Comparison of ENCODE assay signal across 24 cellular contexts in the genomic region with DNA sequence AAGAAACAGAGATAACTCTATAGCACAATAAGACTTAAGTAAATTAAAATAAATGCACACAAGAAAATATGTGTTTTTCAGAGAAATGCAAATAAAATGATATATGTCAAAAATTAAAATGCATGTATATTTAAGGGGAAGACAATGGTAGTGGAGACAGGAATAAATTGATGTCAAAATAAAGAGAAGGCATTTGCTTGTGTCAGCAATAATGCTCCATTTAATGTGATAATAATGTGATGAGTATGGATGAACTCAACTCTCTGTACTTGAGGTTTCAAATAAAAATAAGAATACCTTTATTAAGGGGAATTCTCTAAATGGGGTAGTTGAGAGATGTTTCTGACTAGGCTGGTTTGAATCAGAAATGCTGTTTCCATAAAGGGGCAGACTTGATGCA. TPM values are rescaled to one million over a fixed set of nuclear protein-coding genes. Genes with fewer than 3 reads are reported as not detected.
DNase-seq lines count a peak whose midpoint lies in the region; ATAC-seq, FAIRE-seq and TF ChIP-seq lines count a peak whose summit lies in the region.
"Had no signal": no experiment of that assay in that cellular context is flagged by ENCODE, and none has a peak within 500 bp of the region (broad histone marks: within the 10 kb centered on the region; RNA-seq: fewer than 3 reads in every experiment).

No MANE protein-coding gene starts in this region.

- in situ Hi-C loops in HepG2 (cut with HindIII; ENCODE audit: extremely low pct_ligation_motif_present, low pct_unique_long_range_greater_than_20kb) = no loop called here
- in situ Hi-C loops in IMR-90 (cut with MboI; ENCODE audit: low sequenced_read_pairs) = no loop called here

- H4K20me1 ChIP-seq in HepG2 (ENCODE audit: insufficient read depth, low read length) = no peaks in the 10 kb centered on the region
- no peaks in the 10 kb centered on the region for H4K20me1 ChIP-seq in IMR-90 (ENCODE audit: insufficient read depth, low read length)
- H4K20me1 ChIP-seq: BLaER1 had no signal

- CTCF ChIA-PET in HepG2 (lab: Yijun Ruan, JAX; ENCODE audit: low intra/inter-chr PET ratio, low total read pairs) = no interaction called here
- CTCF ChIA-PET in IMR-90 (lab: Yijun Ruan, JAX) = no interaction called here

- no peaks in the 10 kb centered on the region for H3K79me1 ChIP-seq in IMR-90 (ENCODE audit: low read depth in 1 of 2, low read length in 2 of 2)
- H3K79me1 ChIP-seq in mesenchymal stem cell (replicated peaks; ENCODE audit: low read length, poor library complexity, severe bottlenecking) = no peaks in the 10 kb centered on the region

- H3K9ac ChIP-seq in HepG2 (ENCODE audit: insufficient read depth, low read depth, low read length) (no peak overlapping the region), IMR-90 (ENCODE audit: low read depth, low read length) (no peak overlapping the region), mesenchymal stem cell (ENCODE audit: low read length) (no peak overlapping the region)
- H3K9ac ChIP-seq: BLaER1 had no signal

- TF ChIP-seq RAD21 in HepG2 (CRISPR knock-in tag; IDR thresholded peaks at IDR 0.05) (no peak), IMR-90 (IDR thresholded peaks at IDR 0.05; ENCODE audit: low read length) (no peak)

- no peak overlapping the region for H4K91ac ChIP-seq in IMR-90 (ENCODE audit: insufficient read depth, low read depth, low read length)
- no peak overlapping the region for H4K91ac ChIP-seq in mesenchymal stem cell (ENCODE audit: low read length)

- ATAC-seq in HepG2 (no peak), right lobe of liver (no peak), IMR-90 (ENCODE audit: low read depth) (no peak)
- ATAC-seq: CD8-positive, alpha-beta T cell; GM12878 had no signal

- TF ChIP-seq CTCF in HepG2 (CRISPR knock-in tag; IDR thresholded peaks at IDR 0.05) = no peak
- TF ChIP-seq CTCF in right lobe of liver (IDR thresholded peaks at IDR 0.05) = no peak
- TF ChIP-seq CTCF in IMR-90 (conservative IDR thresholded peaks at IDR 0.05; ENCODE audit: low read depth, low read length) = no peak

- no peak for FAIRE-seq in HepG2 (lab: Jason Lieb, UNC)
- FAIRE-seq: GM12878, GM12892, GM18507 had no signal

- no peak overlapping the region for H2BK15ac ChIP-seq in IMR-90 (ENCODE audit: low read depth, low read length)
- no peak overlapping the region for H2BK15ac ChIP-seq in mesenchymal stem cell (ENCODE audit: low read depth, poor library complexity, severe bottlenecking)

- H3K23ac ChIP-seq in IMR-90 (ENCODE audit: low read depth, low read length) (no peak overlapping the region), mesenchymal stem cell (ENCODE audit: low read length in 2 of 2) (no peak overlapping the region)

- no peak overlapping the region for H2AK5ac ChIP-seq in IMR-90 (ENCODE audit: low read depth, low read length)
- H2AK5ac ChIP-seq in mesenchymal stem cell (ENCODE audit: low read length, severe bottlenecking) = no peak overlapping the region

- intact Hi-C loops in HepG2 (cut with micrococcal nuclease; ENCODE audit: unreplicated experiment) = no loop called here
- intact Hi-C loops in right lobe of liver (cut with DNase I) = no loop called here
- intact Hi-C loops in IMR-90 (cut with micrococcal nuclease) = no loop called here

- H2AFZ ChIP-seq in HepG2 (ENCODE audit: low read length) (no peak overlapping the region), IMR-90 (replicated peaks; ENCODE audit: low read length, poor library complexity) (no peak overlapping the region), mesenchymal stem cell (ENCODE audit: low read depth, low read length) (no peak overlapping the region)

- TF ChIP-seq EP300 in HepG2 (IDR thresholded peaks at IDR 0.05; ENCODE audit: low read depth in 2 of 2, low read length in 2 of 2) = no peak
- no peak for TF ChIP-seq EP300 in HepG2 (CRISPR knock-in tag; IDR thresholded peaks at IDR 0.05; ENCODE audit: borderline replicate concordance)

- no peaks in the 10 kb centered on the region for H3K9me3 ChIP-seq in HepG2 (ENCODE audit: low read length)
- no peaks in the 10 kb centered on the region for H3K9me3 ChIP-seq in right lobe of liver
- no peaks in the 10 kb centered on the region for H3K9me3 ChIP-seq in IMR-90 (ENCODE audit: control insufficient read depth, insufficient read depth, low read length)
- no peaks in the 10 kb centered on the region for H3K9me3 ChIP-seq in mesenchymal stem cell (ENCODE audit: control insufficient read depth, low read length)
- H3K9me3 ChIP-seq: BE2C, BLaER1, Caco-2 had no signal

- H3K18ac ChIP-seq in IMR-90 (ENCODE audit: low read depth, low read length) = no peak overlapping the region
- H3K18ac ChIP-seq in mesenchymal stem cell (ENCODE audit: low read depth in 1 of 2, low read length in 2 of 2) = no peak overlapping the region

- TF ChIP-seq POLR2A in HepG2 (IDR thresholded peaks at IDR 0.05; ENCODE audit: insufficient read depth in 1 of 2, low read depth in 2 of 2, low read length in 2 of 2) (no peak), right lobe of liver (IDR thresholded peaks at IDR 0.05) (no peak), IMR-90 (IDR thresholded peaks at IDR 0.05; ENCODE audit: low read depth, low read length) (no peak)

- H3K9me1 ChIP-seq in IMR-90 (ENCODE audit: insufficient read depth, low read length) = no peaks in the 10 kb centered on the region; the same call in 1 of the 2 replicates

- H4K8ac ChIP-seq in IMR-90 (ENCODE audit: low read depth in 2 of 2, low read length in 2 of 2) = no peak overlapping the region
- no peak overlapping the region for H4K8ac ChIP-seq in mesenchymal stem cell (ENCODE audit: low read length)

- H2BK20ac ChIP-seq in IMR-90 (ENCODE audit: low read depth, low read length) = no peak overlapping the region

- H2AK9ac ChIP-seq in IMR-90 (replicated peaks; ENCODE audit: low read depth, low read length, poor library complexity) = no peak overlapping the region

- H4K5ac ChIP-seq in IMR-90 (ENCODE audit: low read depth, low read length) = no peak overlapping the region

- H3K27me3 ChIP-seq in HepG2 (ENCODE audit: control insufficient read depth in 1 of 2, insufficient read depth in 2 of 2, low read length in 2 of 2) (no peaks in the 10 kb centered on the region), right lobe of liver (no peaks in the 10 kb centered on the region), IMR-90 (ENCODE audit: control insufficient read depth, insufficient read depth, low read length) (no peaks in the 10 kb centered on the region), mesenchymal stem cell (ENCODE audit: control insufficient read depth in 1 of 2, insufficient read depth in 1 of 2, low read length in 2 of 2) (no peaks in the 10 kb centered on the region)
- H3K27me3 ChIP-seq: BE2C, BLaER1 had no signal

- no peak overlapping the region for H3K56ac ChIP-seq in IMR-90 (ENCODE audit: extremely low read depth, insufficient read depth, low read length)

- H3K4ac ChIP-seq in IMR-90 (ENCODE audit: low read depth, low read length) (no peak overlapping the region), mesenchymal stem cell (ENCODE audit: low read depth in 1 of 2, low read length in 2 of 2) (no peak overlapping the region)

- H2BK5ac ChIP-seq in IMR-90 (ENCODE audit: low read depth, low read length, poor library complexity, severe bottlenecking) (no peak overlapping the region), mesenchymal stem cell (ENCODE audit: low read depth, low read length, poor library complexity, severe bottlenecking) (no peak overlapping the region)

- H3K4me1 ChIP-seq in HepG2 (ENCODE audit: insufficient read depth, low read length) = no peaks in the 10 kb centered on the region
- no peaks in the 10 kb centered on the region for H3K4me1 ChIP-seq in right lobe of liver
- no peaks in the 10 kb centered on the region for H3K4me1 ChIP-seq in IMR-90 (ENCODE audit: control insufficient read depth, insufficient read depth, low read length)
- H3K4me1 ChIP-seq in mesenchymal stem cell (ENCODE audit: control insufficient read depth, insufficient read depth, low read depth, low read length) = no peaks in the 10 kb centered on the region
- H3K4me1 ChIP-seq: BE2C, BLaER1, Caco-2 had no signal

- H2BK12ac ChIP-seq in mesenchymal stem cell (ENCODE audit: low read length in 2 of 2) = no peak overlapping the region

- dilution Hi-C loops in IMR-90 (cut with HindIII; ENCODE audit: low sequenced_read_pairs, unreplicated experiment) = no loop called here

- H3K79me2 ChIP-seq in HepG2 (ENCODE audit: insufficient read depth, low read length) = no peaks in the 10 kb centered on the region

- BruUV-seq in HepG2 (replicated peaks; lab: Mats Ljungman, UMichigan) (no TSS peak), IMR-90 (replicated peaks; lab: Mats Ljungman, UMichigan) (no TSS peak)

- POLR2A ChIA-PET in HepG2 (lab: Yijun Ruan, JAX) (no interaction called here), IMR-90 (lab: Charles Lee; ENCODE audit: unreplicated experiment) (no interaction called here)

- H3K4me3 ChIP-seq in HepG2 (replicated peaks in 1 of 3; ENCODE audit: insufficient read depth in 1 of 3, low read depth in 2 of 3, low read length in 3 of 3) (no peak overlapping the region), right lobe of liver (no peak overlapping the region), IMR-90 (ENCODE audit: insufficient read depth, low read depth, low read length) (no peak overlapping the region), mesenchymal stem cell (ENCODE audit: insufficient read depth in 1 of 2, low read depth in 1 of 2, low read length in 2 of 2) (no peak overlapping the region)
- H3K4me3 ChIP-seq: BLaER1, GM12878 had no signal

- no peak for DNase-seq in HepG2 (ENCODE audit: low spot score)
- no peak for DNase-seq in right lobe of liver
- DNase-seq in IMR-90 = no peak
- no peak for DNase-seq in mesenchymal stem cell
- DNase-seq in stimulated activated CD4-positive, alpha-beta T cell treated with anti-CD3 and anti-CD28 coated beads, Interleukin-2, amount 100 ng/mL, for 24 hours = no peak
- DNase-seq: ACHN; BE2C; C1 segment of cervical spinal cord; Caco-2; Calu3; CD4-positive, alpha-beta T cell; CD8-positive, alpha-beta T cell; DMS 273 treated with DMSO at 0.1 percent for 48 hours; DMS153; DMS53; DMS79; DND-41; EL; GDM1 had no signal

- H3K27ac ChIP-seq in HepG2 (ENCODE audit: extremely low read length, insufficient read depth, low read length) (no peak overlapping the region), right lobe of liver (no peak overlapping the region), IMR-90 (ENCODE audit: insufficient read depth, low read length) (no peak overlapping the region), mesenchymal stem cell (ENCODE audit: low read length, poor library complexity, severe bottlenecking) (no peak overlapping the region)
- H3K27ac ChIP-seq: 22Rv1, BLaER1 had no signal

- no peak overlapping the region for H3K14ac ChIP-seq in IMR-90 (replicated peaks; ENCODE audit: low read depth, low read length)
- H3K14ac ChIP-seq in mesenchymal stem cell (ENCODE audit: low read length in 2 of 2) = no peak overlapping the region

- no peak overlapping the region for H3K4me2 ChIP-seq in HepG2 (ENCODE audit: low read depth, low read length)
- no peak overlapping the region for H3K4me2 ChIP-seq in IMR-90 (ENCODE audit: low read depth, low read length)
- no peak overlapping the region for H3K4me2 ChIP-seq in mesenchymal stem cell (ENCODE audit: low read length, poor library complexity, severe bottlenecking)
- H3K4me2 ChIP-seq: BLaER1 had no signal

- no peak overlapping the region for H2BK120ac ChIP-seq in IMR-90 (ENCODE audit: low read depth, low read length)
- no peak overlapping the region for H2BK120ac ChIP-seq in mesenchymal stem cell (ENCODE audit: low read depth, low read length)

- H3K36me3 ChIP-seq in HepG2 (replicated peaks in 1 of 2; ENCODE audit: control insufficient read depth in 1 of 2, insufficient read depth in 2 of 2, low read length in 2 of 2) (no peaks in the 10 kb centered on the region), right lobe of liver (no peaks in the 10 kb centered on the region), IMR-90 (ENCODE audit: control insufficient read depth, insufficient read depth, low read length) (no peaks in the 10 kb centered on the region), mesenchymal stem cell (ENCODE audit: control insufficient read depth in 1 of 2, insufficient read depth in 2 of 2, low read depth in 1 of 2, low read length in 2 of 2) (no peaks in the 10 kb centered on the region)
- H3K36me3 ChIP-seq: BE2C, BLaER1 had no signal

RNA-seq across cellular contexts. Expression of a gene that starts 45.7 kb away (rescaled TPM):
- total RNA-seq in HepG2 (2016; rRNA removed; fragmentation: Illumina TruSeq; extraction: Trizol) = 13.6 and 17.0 TPM in 2 replicates
- 3.3 and 5.4 TPM in 2 replicates for total RNA-seq in HepG2 (2016; cell fraction: cytosol; rRNA removed; fragmentation: Illumina TruSeq; extraction: Trizol; ENCODE audit: low read depth)
- total RNA-seq in HepG2 (2016; cell fraction: insoluble cytoplasmic fraction; rRNA removed; fragmentation: Illumina TruSeq; extraction: Trizol) = 13.3 and 15.8 TPM in 2 replicates
- 3.3 and 3.4 TPM in 2 replicates for total RNA-seq in HepG2 (2016; cell fraction: membrane; rRNA removed; fragmentation: Illumina TruSeq; extraction: Trizol)
- total RNA-seq in HepG2 (2016; cell fraction: nucleus; rRNA removed; fragmentation: Illumina TruSeq; extraction: Trizol) = 24.3 and 24.4 TPM in 2 replicates
- 7.1 and 10.8 TPM in 2 replicates for polyA plus RNA-seq in HepG2 (2011; rRNA removed)
- polyA plus RNA-seq in HepG2 (2011; cell fraction: cytosol; rRNA removed) = 5.0 and 7.0 TPM in 2 replicates
- polyA plus RNA-seq in HepG2 (2011; cell fraction: nucleus; rRNA removed) = 3.3 and 3.6 TPM in 2 replicates
- 4.7 and 6.3 TPM in 2 replicates for polyA plus RNA-seq in HepG2 (2012)
- 1.2 and 1.4 TPM in 2 replicates for polyA plus RNA-seq in HepG2 (2016; cell fraction: cytosol; fragmentation: Illumina TruSeq; extraction: Trizol; ENCODE audit: low read depth)
- 19.7 and 20.6 TPM in 2 replicates for polyA plus RNA-seq in HepG2 (2016; cell fraction: insoluble cytoplasmic fraction; fragmentation: Illumina TruSeq; extraction: Trizol; ENCODE audit: low read depth)
- polyA plus RNA-seq in HepG2 (2016; cell fraction: membrane; fragmentation: Illumina TruSeq; extraction: Trizol; ENCODE audit: low read depth) = 3.2 and 4.0 TPM in 2 replicates
- 8.6 and 11.4 TPM in 2 replicates for polyA plus RNA-seq in HepG2 (2016; cell fraction: nucleus; fragmentation: Illumina TruSeq; extraction: Trizol; ENCODE audit: insufficient read depth, low read depth)
- polyA minus RNA-seq in HepG2 (2011; rRNA and poly(A)+ RNA removed; ENCODE audit: low replicate concordance) = 4.7 and 5.4 TPM in 2 replicates
- 4.5 and 5.4 TPM in 2 replicates for polyA minus RNA-seq in HepG2 (2011; cell fraction: cytosol; rRNA and poly(A)+ RNA removed)
- polyA minus RNA-seq in HepG2 (2011; cell fraction: nucleus; rRNA and poly(A)+ RNA removed) = 21.6 and 28.8 TPM in 2 replicates
- total RNA-seq in right lobe of liver = 10 to 100 TPM; 22.1 to 57.2 (median 43.9) TPM
- 11.8 and 16.4 TPM in 2 replicates for total RNA-seq in IMR-90 (2012; rRNA removed)
- polyA plus RNA-seq in IMR-90 (2012; rRNA removed) = 8.9 and 11.2 TPM in 2 replicates
- 7.9 and 17.1 TPM in 2 replicates for polyA plus RNA-seq in IMR-90 (2012; cell fraction: cytosol; rRNA removed)
- polyA plus RNA-seq in IMR-90 (2012; cell fraction: nucleus; rRNA removed; ENCODE audit: low replicate concordance) = 3.0 and 7.8 TPM in 2 replicates
- polyA plus RNA-seq in mesenchymal stem cell (2013, experiment 1 of 2) = 13.8 TPM
- 13.5 TPM for polyA plus RNA-seq in mesenchymal stem cell (2013, experiment 2 of 2)

RNA-seq across cellular contexts. Expression of a gene that starts 56.3 kb away (rescaled TPM):
- 33.2 and 53.3 TPM in 2 replicates for total RNA-seq in HepG2 (2016; rRNA removed; fragmentation: Illumina TruSeq; extraction: Trizol)
- 5.4 and 6.3 TPM in 2 replicates for total RNA-seq in HepG2 (2016; cell fraction: cytosol; rRNA removed; fragmentation: Illumina TruSeq; extraction: Trizol; ENCODE audit: low read depth)
- 34.0 and 52.1 TPM in 2 replicates for total RNA-seq in HepG2 (2016; cell fraction: insoluble cytoplasmic fraction; rRNA removed; fragmentation: Illumina TruSeq; extraction: Trizol)
- 14.6 and 21.0 TPM in 2 replicates for total RNA-seq in HepG2 (2016; cell fraction: membrane; rRNA removed; fragmentation: Illumina TruSeq; extraction: Trizol)
- 29.5 and 44.7 TPM in 2 replicates for total RNA-seq in HepG2 (2016; cell fraction: nucleus; rRNA removed; fragmentation: Illumina TruSeq; extraction: Trizol)
- 3.8 and 8.6 TPM in 2 replicates for polyA plus RNA-seq in HepG2 (2011; rRNA removed)
- polyA plus RNA-seq in HepG2 (2011; cell fraction: cytosol; rRNA removed) = 2.5 and 2.7 TPM in 2 replicates
- polyA plus RNA-seq in HepG2 (2011; cell fraction: nucleus; rRNA removed) = 4.2 and 4.4 TPM in 2 replicates
- polyA plus RNA-seq in HepG2 (2012) = 4.4 and 11.1 TPM in 2 replicates
- 1.2 and 2.0 TPM in 2 replicates for polyA plus RNA-seq in HepG2 (2016; cell fraction: cytosol; fragmentation: Illumina TruSeq; extraction: Trizol; ENCODE audit: low read depth)
- 32.1 and 35.4 TPM in 2 replicates for polyA plus RNA-seq in HepG2 (2016; cell fraction: insoluble cytoplasmic fraction; fragmentation: Illumina TruSeq; extraction: Trizol; ENCODE audit: low read depth)
- 3.3 and 4.4 TPM in 2 replicates for polyA plus RNA-seq in HepG2 (2016; cell fraction: membrane; fragmentation: Illumina TruSeq; extraction: Trizol; ENCODE audit: low read depth)
- polyA plus RNA-seq in HepG2 (2016; cell fraction: nucleus; fragmentation: Illumina TruSeq; extraction: Trizol; ENCODE audit: insufficient read depth, low read depth) = 26.0 and 26.3 TPM in 2 replicates
- polyA minus RNA-seq in HepG2 (2011; rRNA and poly(A)+ RNA removed; ENCODE audit: low replicate concordance) = 2.6 and 15.4 TPM in 2 replicates
- 5.5 and 9.8 TPM in 2 replicates for polyA minus RNA-seq in HepG2 (2011; cell fraction: cytosol; rRNA and poly(A)+ RNA removed)
- polyA minus RNA-seq in HepG2 (2011; cell fraction: nucleus; rRNA and poly(A)+ RNA removed) = 22.0 and 25.2 TPM in 2 replicates
- total RNA-seq in right lobe of liver = 1 to 10 TPM in 2 of 6 experiments, under 1 TPM in 4; 0.22 to 2.5 (median 0.54) TPM
- 21.5 and 35.3 TPM in 2 replicates for total RNA-seq in IMR-90 (2012; rRNA removed)
- 7.2 and 7.5 TPM in 2 replicates for polyA plus RNA-seq in IMR-90 (2012; rRNA removed)
- polyA plus RNA-seq in IMR-90 (2012; cell fraction: cytosol; rRNA removed) = 0.66 and 1.2 TPM in 2 replicates
- 0.40 and 4.6 TPM in 2 replicates for polyA plus RNA-seq in IMR-90 (2012; cell fraction: nucleus; rRNA removed; ENCODE audit: low replicate concordance)
- 3.1 TPM for polyA plus RNA-seq in mesenchymal stem cell (2013, experiment 1 of 2)
- 3.3 TPM for polyA plus RNA-seq in mesenchymal stem cell (2013, experiment 2 of 2)
